12 cellular contexts compared by ENCODE assay signal in genomic region chr2:119694470-119694993, GRCh38. TPM values are rescaled to one million over a fixed set of nuclear protein-coding genes. Genes with fewer than 3 reads are reported as not detected.
DNase-seq lines count a peak whose midpoint lies in the region; ATAC-seq and TF ChIP-seq lines count a peak whose summit lies in the region.
"Had no signal": no experiment of that assay in that cellular context is flagged by ENCODE, and none has a peak within 500 bp of the region (broad histone marks: within the 10 kb centered on the region; RNA-seq: fewer than 3 reads in every experiment).

No MANE protein-coding gene starts in this region.

- H3K4me3 ChIP-seq in WI38 (ENCODE audit: low read depth, low read length) (peak overlapping the region; percentile 34), right lobe of liver (no peak overlapping the region), thyroid gland (replicated peaks in 1 of 3) (no peak overlapping the region), WERI-Rb-1 (ENCODE audit: low read depth, low read length) (no peak overlapping the region)

- DNase-seq in activated T-cell treated with anti-CD3 and anti-CD28 coated beads, Interleukin-2, amount 50 U/mL, for 4 hours: no peak
- DNase-seq in activated T-cell treated with anti-CD3 and anti-CD28 coated beads, Interleukin-2, amount 50 U/mL, for 24 hours: no peak
- DNase-seq in right lobe of liver (no peak), thyroid gland (no peak), WERI-Rb-1 (no peak), SKM-1 (lab: John Stamatoyannopoulos, UW; ENCODE audit: unreplicated experiment) (no peak)
- DNase-seq: activated T-cell treated with anti-CD3 and anti-CD28 coated beads for 4 hours, NCI-H526 treated with DMSO at 0.1 percent for 48 hours had no signal

- peak overlapping the region; percentile 67 for H3K4me3 Mint-ChIP-seq in activated T-cell treated with anti-CD3 and anti-CD28 coated beads, Interleukin-2, amount 50 U/mL, for 4 hours
- no peak overlapping the region for H3K4me3 Mint-ChIP-seq in activated T-cell treated with anti-CD3 and anti-CD28 coated beads, Interleukin-2, amount 50 U/mL, for 24 hours

- intact Hi-C loops in right lobe of liver (cut with DNase I) (no loop called here), thyroid gland (cut with DNase I) (loop anchor here (10.0 kb wide), 1 partner anchor 130 kb away; no protein-coding TSS in a partner anchor)

- H3K27ac Mint-ChIP-seq in activated T-cell treated with anti-CD3 and anti-CD28 coated beads, Interleukin-2, amount 50 U/mL, for 24 hours: no peak overlapping the region

- H3K9me3 ChIP-seq in right lobe of liver: no peaks in the 10 kb centered on the region
- no peaks in the 10 kb centered on the region for H3K9me3 ChIP-seq in thyroid gland
- no peaks in the 10 kb centered on the region for H3K9me3 ChIP-seq in WERI-Rb-1 (ENCODE audit: severe bottlenecking)

- H3K36me3 Mint-ChIP-seq in activated T-cell treated with anti-CD3 and anti-CD28 coated beads, Interleukin-2, amount 50 U/mL, for 4 hours (ENCODE audit: insufficient read depth): peaks cover 2% of the 10 kb centered on the region
- no peaks in the 10 kb centered on the region for H3K36me3 Mint-ChIP-seq in activated T-cell treated with anti-CD3 and anti-CD28 coated beads, Interleukin-2, amount 50 U/mL, for 24 hours (ENCODE audit: low read depth)

- TF ChIP-seq CTCF in WI38 (IDR thresholded peaks at IDR 0.05; ENCODE audit: low read depth, low read length) (no peak), right lobe of liver (IDR thresholded peaks at IDR 0.05) (no peak), thyroid gland (IDR thresholded peaks at IDR 0.05) (no peak), WERI-Rb-1 (IDR thresholded peaks at IDR 0.05; ENCODE audit: low read depth, low read length) (no peak)

- H3K9me3 Mint-ChIP-seq in activated T-cell treated with anti-CD3 and anti-CD28 coated beads, Interleukin-2, amount 50 U/mL, for 4 hours: no peaks in the 10 kb centered on the region
- no peaks in the 10 kb centered on the region for H3K9me3 Mint-ChIP-seq in activated T-cell treated with anti-CD3 and anti-CD28 coated beads, Interleukin-2, amount 50 U/mL, for 24 hours

- H3K4me1 Mint-ChIP-seq in activated T-cell treated with anti-CD3 and anti-CD28 coated beads, Interleukin-2, amount 50 U/mL, for 4 hours (ENCODE audit: low read depth): peaks cover 45% of the 10 kb centered on the region
- H3K4me1 Mint-ChIP-seq in activated T-cell treated with anti-CD3 and anti-CD28 coated beads, Interleukin-2, amount 50 U/mL, for 24 hours (ENCODE audit: low read depth): peaks cover 47% of the 10 kb centered on the region

- TF ChIP-seq POLR2A in right lobe of liver (IDR thresholded peaks at IDR 0.05) (no peak), thyroid gland (IDR thresholded peaks at IDR 0.05) (no peak), GM18505 (IDR thresholded peaks at IDR 0.05; ENCODE audit: borderline replicate concordance, extremely low read depth, insufficient read depth, insufficient read length) (no peak)

- no peak overlapping the region for H3K27ac ChIP-seq in right lobe of liver
- peak overlapping the region in 2 of 3 donors; percentile 7 to 34 for H3K27ac ChIP-seq in thyroid gland
- H3K27ac ChIP-seq in WERI-Rb-1: no peak overlapping the region
- H3K27ac ChIP-seq: VCaP had no signal

- peaks cover 2% of the 10 kb centered on the region for H3K27me3 Mint-ChIP-seq in activated T-cell treated with anti-CD3 and anti-CD28 coated beads, Interleukin-2, amount 50 U/mL, for 4 hours (ENCODE audit: low read depth)
- H3K27me3 Mint-ChIP-seq in activated T-cell treated with anti-CD3 and anti-CD28 coated beads, Interleukin-2, amount 50 U/mL, for 24 hours: no peaks in the 10 kb centered on the region

- H3K4me1 ChIP-seq in right lobe of liver (peaks cover 0 to 11% (median 0%) of the 10 kb centered on the region in 4 donors), thyroid gland (peaks cover 21 to 44% of the 10 kb centered on the region in 2 donors)

- no peak for ATAC-seq in activated T-cell treated with anti-CD3 and anti-CD28 coated beads, Interleukin-2, amount 50 U/mL, for 4 hours
- ATAC-seq in right lobe of liver (peak; percentile 6 to 43 (median 10)), GM18505 (IDR thresholded peaks at IDR 0.05; ENCODE audit: unreplicated experiment) (no peak)
- ATAC-seq: Right ventricle myocardium inferior had no signal

- no peaks in the 10 kb centered on the region for H3K27me3 ChIP-seq in right lobe of liver
- H3K27me3 ChIP-seq in thyroid gland: no peaks in the 10 kb centered on the region
- H3K27me3 ChIP-seq in WERI-Rb-1 (ENCODE audit: insufficient read depth, low read depth, severe bottlenecking): no peaks in the 10 kb centered on the region

- WGBS in right lobe of liver (ENCODE audit: insufficient coverage, low coverage, low lambda C conversion rate, missing lambda C conversion rate): 63% methylated on average over 2 of the region's 11 CpGs
- WGBS in thyroid gland, 2 donors: 45 to 72% methylated on average over 8 of the region's 11 CpGs

- peaks cover 0 to 2% (median 0%) of the 10 kb centered on the region in 4 donors for H3K36me3 ChIP-seq in right lobe of liver
- H3K36me3 ChIP-seq in thyroid gland: no peaks in the 10 kb centered on the region
- H3K36me3 ChIP-seq in WERI-Rb-1: no peaks in the 10 kb centered on the region

RNA-seq across cellular contexts. Expression of gene TMEM177, which starts 15.5 kb away (rescaled TPM):
- 10 to 100 TPM; 13.6 to 19.3 (median 16.4) TPM for total RNA-seq in activated T-cell treated with anti-CD3 and anti-CD28 coated beads, Interleukin-2, amount 50 U/mL, for 4 hours
- 10 to 100 TPM; 12.9 to 27.0 (median 17.9) TPM for total RNA-seq in right lobe of liver
- total RNA-seq in thyroid gland: 10 to 100 TPM in 3 of 4 donors, 1 to 10 TPM in 1; 6.2 to 24.3 (median 14.1) TPM

Comparison
In these comparisons a context has a peak if more than half of its experiments do, and no peak if none do; other contexts are left out.
1. ATAC-seq: peak in right lobe of liver (4 of 4); none in activated T-cell treated with anti-CD3 and anti-CD28 coated beads, Interleukin-2, amount 50 U/mL, for 4 hours (0 of 2) and GM18505 (single experiment).
2. H3K27ac ChIP-seq: peak in thyroid gland (2 of 3); none in right lobe of liver (0 of 3) and WERI-Rb-1 (single experiment).